Comparison of ENCODE assay signal across 25 cellular contexts in genomic region chr7:101453617-101454016, GRCh38.
DNase-seq lines count a peak whose midpoint lies in the region; ATAC-seq, FAIRE-seq and TF ChIP-seq lines count a peak whose summit lies in the region.
"Had no signal": no experiment of that assay in that cellular context is flagged by ENCODE, and none has a peak within 500 bp of the region (broad histone marks: within the 10 kb centered on the region; RNA-seq: fewer than 3 reads in every experiment).

No MANE protein-coding gene starts in this region.

- H3K4me3 Mint-ChIP-seq in astrocyte (ENCODE audit: unreplicated experiment), result no peak overlapping the region
- H3K4me3 Mint-ChIP-seq: activated CD4-positive, alpha-beta T cell treated with anti-CD3 and anti-CD28 coated beads, Interleukin-2, amount 10 ng/mL, durations not matched to agents 7 days and 5 days; activated T-cell treated with anti-CD3 and anti-CD28 coated beads, Interleukin-2, amount 50 U/mL, for 4 hours; neural progenitor cell had no signal

- no peak overlapping the region for H3K27ac ChIP-seq in astrocyte (ENCODE audit: low read depth, low read length)
- H3K27ac ChIP-seq in mesenchymal stem cell (ENCODE audit: low read length, poor library complexity, severe bottlenecking), result peak overlapping the region; percentile 87
- H3K27ac ChIP-seq: epithelial cell of prostate, KMS-11, neural progenitor cell, uterus had no signal

- no peak overlapping the region for H4K91ac ChIP-seq in mesenchymal stem cell (ENCODE audit: low read length)

- no peak overlapping the region for H2BK12ac ChIP-seq in mesenchymal stem cell (ENCODE audit: low read length in 2 of 2)

- H2AK5ac ChIP-seq in mesenchymal stem cell (ENCODE audit: low read length, severe bottlenecking), result peak overlapping the region; percentile 27

- H3K9ac ChIP-seq in astrocyte (ENCODE audit: low read length), result no peak overlapping the region
- H3K9ac ChIP-seq in mesenchymal stem cell (ENCODE audit: low read length), result no peak overlapping the region
- H3K9ac ChIP-seq: KMS-11, neural progenitor cell had no signal

- FAIRE-seq in astrocyte (lab: Jason Lieb, UNC) (no peak), GM12891 (lab: Jason Lieb, UNC) (no peak)
- FAIRE-seq: HTR-8/SVneo, keratinocyte had no signal

- peaks cover 10% of the 10 kb centered on the region for H3K4me1 Mint-ChIP-seq in astrocyte (ENCODE audit: low read depth, unreplicated experiment)
- H3K4me1 Mint-ChIP-seq: activated CD4-positive, alpha-beta T cell treated with anti-CD3 and anti-CD28 coated beads, Interleukin-2, amount 10 ng/mL, durations not matched to agents 7 days and 5 days; neural progenitor cell had no signal

- H3K36me3 Mint-ChIP-seq in astrocyte (ENCODE audit: low read depth, unreplicated experiment), result no peaks in the 10 kb centered on the region
- H3K36me3 Mint-ChIP-seq: neural progenitor cell had no signal

- no peaks in the 10 kb centered on the region for H3K9me3 Mint-ChIP-seq in astrocyte (ENCODE audit: unreplicated experiment)
- H3K9me3 Mint-ChIP-seq: activated CD4-positive, alpha-beta T cell treated with anti-CD3 and anti-CD28 coated beads, Interleukin-2, amount 10 ng/mL, durations not matched to agents 7 days and 5 days; activated T-cell treated with anti-CD3 and anti-CD28 coated beads, Interleukin-2, amount 50 U/mL, for 4 hours; neural progenitor cell had no signal

- H3K4me3 ChIP-seq in astrocyte (ENCODE audit: insufficient read depth, low read depth, low read length) (no peak overlapping the region), mesenchymal stem cell (ENCODE audit: insufficient read depth in 1 of 2, low read depth in 1 of 2, low read length in 2 of 2) (no peak overlapping the region)
- H3K4me3 ChIP-seq: HAP-1, neural progenitor cell, uterus had no signal

- TF ChIP-seq CTCF in astrocyte (IDR thresholded peaks at IDR 0.05; ENCODE audit: insufficient read depth, low read depth, low read length), result no peak

- peaks cover 8% of the 10 kb centered on the region for H3K27me3 Mint-ChIP-seq in astrocyte (ENCODE audit: low read depth, unreplicated experiment)
- H3K27me3 Mint-ChIP-seq: activated CD4-positive, alpha-beta T cell treated with anti-CD3 and anti-CD28 coated beads, Interleukin-2, amount 10 ng/mL, durations not matched to agents 7 days and 5 days had no signal

- H3K36me3 ChIP-seq in astrocyte (ENCODE audit: insufficient read depth, low read length) (no peaks in the 10 kb centered on the region), mesenchymal stem cell (ENCODE audit: control insufficient read depth in 1 of 2, insufficient read depth in 2 of 2, low read depth in 1 of 2, low read length in 2 of 2) (no peaks in the 10 kb centered on the region)
- H3K36me3 ChIP-seq: BE2C, HAP-1, neural progenitor cell, uterus had no signal

- H3K14ac ChIP-seq in mesenchymal stem cell (ENCODE audit: low read length in 2 of 2), result no peak overlapping the region

- no peak overlapping the region for H2BK120ac ChIP-seq in mesenchymal stem cell (ENCODE audit: low read depth, low read length)

- H3K4me2 ChIP-seq in astrocyte (ENCODE audit: low read length), result no peak overlapping the region
- H3K4me2 ChIP-seq in mesenchymal stem cell (ENCODE audit: low read length, poor library complexity, severe bottlenecking), result peak overlapping the region; percentile 59
- H3K4me2 ChIP-seq: KMS-11, neural progenitor cell had no signal

- H3K18ac ChIP-seq in mesenchymal stem cell (ENCODE audit: low read depth in 1 of 2, low read length in 2 of 2), result no peak overlapping the region

- no peak overlapping the region for H3K27ac Mint-ChIP-seq in astrocyte (ENCODE audit: unreplicated experiment)
- H3K27ac Mint-ChIP-seq: activated CD4-positive, alpha-beta T cell treated with anti-CD3 and anti-CD28 coated beads, Interleukin-2, amount 10 ng/mL, durations not matched to agents 7 days and 5 days; neural progenitor cell had no signal

- H2AFZ ChIP-seq in astrocyte (ENCODE audit: low read depth, low read length) (no peak overlapping the region), mesenchymal stem cell (ENCODE audit: low read depth, low read length) (no peak overlapping the region)
- H2AFZ ChIP-seq: neural progenitor cell had no signal

- H3K9me3 ChIP-seq in astrocyte (ENCODE audit: insufficient read depth, low read depth, low read length) (no peaks in the 10 kb centered on the region), mesenchymal stem cell (ENCODE audit: control insufficient read depth, low read length) (no peaks in the 10 kb centered on the region)
- H3K9me3 ChIP-seq: BE2C, HAP-1, uterus had no signal

- H2BK15ac ChIP-seq in mesenchymal stem cell (ENCODE audit: low read depth, poor library complexity, severe bottlenecking), result no peak overlapping the region

- H3K79me1 ChIP-seq in mesenchymal stem cell (replicated peaks; ENCODE audit: low read length, poor library complexity, severe bottlenecking), result no peaks in the 10 kb centered on the region

- H3K27me3 ChIP-seq in astrocyte (ENCODE audit: insufficient read depth, low read length) (peaks cover 4% of the 10 kb centered on the region), mesenchymal stem cell (ENCODE audit: control insufficient read depth in 1 of 2, insufficient read depth in 1 of 2, low read length in 2 of 2) (peaks cover 14 to 27% of the 10 kb centered on the region in 2 experiments)
- H3K27me3 ChIP-seq: BE2C, neural progenitor cell, uterus had no signal

- no peaks in the 10 kb centered on the region for H3K79me2 ChIP-seq in astrocyte (ENCODE audit: insufficient read depth, low read length)

- TF ChIP-seq POLR2A in GM12891 (IDR thresholded peaks at IDR 0.05; ENCODE audit: low read depth, low read length), result no peak

- DNase-seq in ACHN (peak; percentile 98), HK-2 (ENCODE audit: unreplicated experiment) (peak; percentile 32), astrocyte (ENCODE audit: low read depth) (peak; percentile 15), mesenchymal stem cell (no peak), Right ventricle myocardium inferior (ENCODE audit: missing footprints) (no peak), DMS153 treated with DMSO at 0.1 percent for 48 hours (lab: John Stamatoyannopoulos, UW; ENCODE audit: unreplicated experiment) (no peak), NCI-H146 (lab: John Stamatoyannopoulos, UW) (no peak), GM12891 (ENCODE audit: insufficient read length, low spot score) (no peak)
- DNase-seq: 8988T; activated CD4-positive, alpha-beta T cell treated with anti-CD3 and anti-CD28 coated beads, Interleukin-2, amount 10 ng/mL, durations not matched to agents 7 days and 5 days; activated T-cell treated with anti-CD3 and anti-CD28 coated beads, Interleukin-2, amount 50 U/mL, for 4 hours; BE2C; DMS79; glutamatergic neuron; mammary epithelial cell; NCI-H1694 treated with DMSO at 0.1 percent for 48 hours; stimulated activated naive CD4-positive, alpha-beta T cell treated with Interleukin-2 at 50 U/mL for 16 hours; uterus had no signal

- H4K8ac ChIP-seq in mesenchymal stem cell (ENCODE audit: low read length), result no peak overlapping the region

- WGBS in mesenchymal stem cell, result 93% methylated on average over 4 of the region's 5 CpGs

- H3K23ac ChIP-seq in mesenchymal stem cell (ENCODE audit: low read length in 2 of 2), result no peak overlapping the region

- H4K20me1 ChIP-seq in astrocyte (ENCODE audit: insufficient read depth, low read length), result no peaks in the 10 kb centered on the region

- H3K4me1 ChIP-seq in astrocyte (ENCODE audit: insufficient read depth, low read length) (no peaks in the 10 kb centered on the region), mesenchymal stem cell (ENCODE audit: control insufficient read depth, insufficient read depth, low read depth, low read length) (peaks cover 3% of the 10 kb centered on the region)
- H3K4me1 ChIP-seq: BE2C, HAP-1, neural progenitor cell, uterus had no signal

- no peak for ATAC-seq in Right ventricle myocardium inferior
- ATAC-seq: activated T-cell treated with anti-CD3 and anti-CD28 coated beads, Interleukin-2, amount 50 U/mL, for 4 hours; sciatic nerve had no signal

- no peak overlapping the region for H2BK5ac ChIP-seq in mesenchymal stem cell (ENCODE audit: low read depth, low read length, poor library complexity, severe bottlenecking)

- in situ Hi-C loops in ACHN (cut with HindIII; ENCODE audit: low pct_ligation_motif_present, low pct_unique_long_range_greater_than_20kb, low sequenced_read_pairs), result no loop called here

- intact Hi-C loops in Right ventricle myocardium inferior (cut with DNase I), result no loop called here

- H3K4ac ChIP-seq in mesenchymal stem cell (ENCODE audit: low read depth in 1 of 2, low read length in 2 of 2), result no peak overlapping the region

TF ChIP-seq in GM12891, 5 proteins besides CTCF, POLR2A, EP300 and RAD21:
- TF ChIP-seq PAX5 (IDR thresholded peaks at IDR 0.05; ENCODE audit: insufficient read depth, low read length, severe bottlenecking) (no peak), POLR2AphosphoS5 (IDR thresholded peaks at IDR 0.05; ENCODE audit: low read depth, low read length) (no peak), POU2F2 (IDR thresholded peaks at IDR 0.05; ENCODE audit: low read depth, low read length) (no peak), TAF1 (IDR thresholded peaks at IDR 0.05; ENCODE audit: low read depth, low read length) (no peak), SPI1 (IDR thresholded peaks at IDR 0.05; ENCODE audit: low read depth, low read length) (no peak)

Comparison
In these comparisons a context has a peak if more than half of its experiments do, and no peak if none do; other contexts are left out.
1. DNase-seq: peak in ACHN (single experiment), HK-2 (single experiment) and astrocyte (single experiment); none in mesenchymal stem cell (single experiment), Right ventricle myocardium inferior (single experiment), DMS153 treated with DMSO at 0.1 percent for 48 hours (single experiment), NCI-H146 (single experiment) and GM12891 (single experiment).